ENCODE assay signal across 10 cellular contexts in genomic region chr1:2213576-2214505, GRCh38. TPM values are rescaled to one million over a fixed set of nuclear protein-coding genes. Genes with fewer than 3 reads are reported as not detected.
A peak's percentile ranks its signal among the peaks of the same experiment; 100 is the strongest.
DNase-seq lines count a peak whose midpoint lies in the region; ATAC-seq and TF ChIP-seq lines count a peak whose summit lies in the region.
"Had no signal": no experiment of that assay in that cellular context is flagged by ENCODE, and none has a peak within 500 bp of the region (broad histone marks: within the 10 kb centered on the region; RNA-seq: fewer than 3 reads in every experiment).

No MANE protein-coding gene starts in this region.

- no peak for TF ChIP-seq CTCF in astrocyte of the spinal cord (IDR thresholded peaks at IDR 0.05; ENCODE audit: low read depth, low read length)
- TF ChIP-seq CTCF in left ventricle myocardium inferior (IDR thresholded peaks at IDR 0.05; ENCODE audit: borderline replicate concordance): no peak

- intact Hi-C loops in left ventricle myocardium inferior (cut with micrococcal nuclease): no loop called here
- intact Hi-C loops in posterior vena cava (cut with DNase I): no loop called here

- no peaks in the 10 kb centered on the region for H3K9me3 ChIP-seq in left ventricle myocardium inferior (replicated peaks)

- peak overlapping the region; percentile 99 for H3K27ac ChIP-seq in left ventricle myocardium inferior (replicated peaks)

- no peaks in the 10 kb centered on the region for H3K36me3 ChIP-seq in left ventricle myocardium inferior

- ATAC-seq in GM18909 (IDR thresholded peaks at IDR 0.05; ENCODE audit: poor library complexity, unreplicated experiment) (no peak), HG03439 (IDR thresholded peaks at IDR 0.05; ENCODE audit: unreplicated experiment) (no peak), HG03025 (IDR thresholded peaks at IDR 0.05; ENCODE audit: low FRiP score, unreplicated experiment) (no peak)

- DNase-seq in Ammon's horn (ENCODE audit: low spot score) (peak; percentile 81), astrocyte of the spinal cord (ENCODE audit: low read depth, low spot score) (peak; percentile 88), left ventricle myocardium inferior (peak; percentile 86), posterior vena cava (ENCODE audit: low spot score) (peak; percentile 96), HCEC 1CT (no peak)
- DNase-seq: activated CD4-positive, alpha-beta T cell treated with anti-CD3 and anti-CD28 coated beads for 48 hours; NCI-H1417 had no signal

- in situ Hi-C loops in astrocyte of the spinal cord (cut with HindIII; ENCODE audit: low sequenced_read_pairs): no loop called here

- peaks cover 51% of the 10 kb centered on the region for H3K4me1 ChIP-seq in left ventricle myocardium inferior

- H3K4me3 ChIP-seq in astrocyte of the spinal cord (ENCODE audit: low read depth, low read length) (no peak overlapping the region), left ventricle myocardium inferior (peak overlapping the region; percentile 53)

- no peaks in the 10 kb centered on the region for H3K27me3 ChIP-seq in left ventricle myocardium inferior (ENCODE audit: low read depth)

RNA-seq across cellular contexts. Expression of gene SKI, which starts 14.3 kb away (rescaled TPM):
- 37.9 TPM for total RNA-seq in left ventricle myocardium inferior
- total RNA-seq in posterior vena cava: 100 to 1,000 TPM; 104 to 111 TPM

RNA-seq across cellular contexts. Expression of gene FAAP20, which starts 19.3 kb away (rescaled TPM):
- total RNA-seq in left ventricle myocardium inferior (37.0 TPM), posterior vena cava (10 to 100 TPM; 50.7 to 52.9 TPM)
